ENCODE assay signal across 9 cellular contexts in the genomic region with DNA sequence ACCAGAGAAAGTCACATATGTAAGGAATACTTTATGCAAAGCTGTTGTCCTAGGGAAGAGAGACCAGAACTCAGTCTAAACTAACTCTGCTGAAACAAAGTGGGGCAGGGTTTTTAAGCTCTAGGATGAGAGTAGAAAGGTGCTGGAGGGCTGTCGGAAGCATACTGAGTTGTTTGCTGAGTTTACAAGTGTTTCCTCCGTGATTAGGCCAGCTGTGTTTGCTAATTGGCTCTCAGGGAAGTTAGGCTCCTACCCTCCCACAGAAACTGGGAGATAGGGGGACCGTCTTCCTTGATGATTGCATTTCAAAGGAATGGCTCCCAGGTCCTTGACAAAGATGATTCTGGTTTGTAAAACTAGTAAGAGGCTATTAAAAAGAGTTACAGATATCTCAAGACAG. TPM values are rescaled to one million over a fixed set of nuclear protein-coding genes. Genes with fewer than 3 reads are reported as not detected.
A peak's percentile ranks its signal among the peaks of the same experiment; 100 is the strongest.
DNase-seq lines count a peak whose midpoint lies in the region; ATAC-seq and TF ChIP-seq lines count a peak whose summit lies in the region.
"Had no signal": no experiment of that assay in that cellular context is flagged by ENCODE, and none has a peak within 500 bp of the region (broad histone marks: within the 10 kb centered on the region; RNA-seq: fewer than 3 reads in every experiment).

No MANE protein-coding gene starts in this region.

- TF ChIP-seq POLR2A in esophagus squamous epithelium (IDR thresholded peaks at IDR 0.05) = no peak

- no peaks in the 10 kb centered on the region for H3K9me3 Mint-ChIP-seq in activated naive CD4-positive, alpha-beta T cell treated with anti-CD3 and anti-CD28 coated beads for 36 hours

- WGBS in esophagus squamous epithelium, 2 donors = 45 to 68% methylated on average over 3 of the region's 3 CpGs

- peak overlapping the region; percentile 100 for H3K4me2 ChIP-seq in PC-3 (ENCODE audit: low read length)

- DNase-seq in activated naive CD4-positive, alpha-beta T cell treated with anti-CD3 and anti-CD28 coated beads for 36 hours = no peak
- no peak for DNase-seq in activated naive CD4-positive, alpha-beta T cell (lab: John Stamatoyannopoulos, UW)
- DNase-seq in PC-3 = no peak
- DNase-seq in esophagus squamous epithelium (lab: John Stamatoyannopoulos, UW) = no peak
- DNase-seq in thoracic aorta (ENCODE audit: low spot score) = no peak
- no peak for DNase-seq in HK-2 (ENCODE audit: unreplicated experiment)

- peak overlapping the region; percentile 90 for H3K4me3 Mint-ChIP-seq in activated naive CD4-positive, alpha-beta T cell treated with anti-CD3 and anti-CD28 coated beads for 36 hours

- H3K9me2 ChIP-seq in PC-3 (replicated peaks; ENCODE audit: low read length) = no peaks in the 10 kb centered on the region

- H3K79me2 ChIP-seq in PC-3 (ENCODE audit: low read length) = peaks cover 6% of the 10 kb centered on the region; the same call in 1 of the 2 replicates

- TSS peak; percentile 90 for BruUV-seq in PC-3 (replicated peaks; lab: Mats Ljungman, UMichigan)

- H3K4me1 ChIP-seq in PC-3 (ENCODE audit: insufficient read depth, low read length) (peaks cover 15% of the 10 kb centered on the region), esophagus squamous epithelium (peaks cover 5 to 34% (median 13%) of the 10 kb centered on the region in 3 donors), thoracic aorta (ENCODE audit: control insufficient read depth in 1 of 2, low read depth in 2 of 2) (peaks cover 0 to 10% of the 10 kb centered on the region in 2 donors)

- TF ChIP-seq CTCF in PC-3 (conservative IDR thresholded peaks at IDR 0.05; ENCODE audit: low read depth, low read length) (no peak), esophagus squamous epithelium (IDR thresholded peaks at IDR 0.05) (no peak), thoracic aorta (IDR thresholded peaks at IDR 0.05) (no peak)

- no peaks in the 10 kb centered on the region for H3K36me3 ChIP-seq in PC-3 (ENCODE audit: low read depth, low read length)
- H3K36me3 ChIP-seq in esophagus squamous epithelium = no peaks in the 10 kb centered on the region
- no peaks in the 10 kb centered on the region for H3K36me3 ChIP-seq in thoracic aorta

- H3K36me3 Mint-ChIP-seq in activated naive CD4-positive, alpha-beta T cell treated with anti-CD3 and anti-CD28 coated beads for 36 hours (ENCODE audit: low read depth) = no peaks in the 10 kb centered on the region

- peak overlapping the region; percentile 91 for H2AFZ ChIP-seq in PC-3 (ENCODE audit: low read length)

- H3K27me3 Mint-ChIP-seq in activated naive CD4-positive, alpha-beta T cell treated with anti-CD3 and anti-CD28 coated beads for 36 hours (ENCODE audit: low read depth) = peaks cover 8% of the 10 kb centered on the region

- H3K9me3 ChIP-seq in PC-3 (ENCODE audit: low read length) = no peaks in the 10 kb centered on the region
- H3K9me3 ChIP-seq in esophagus squamous epithelium = no peaks in the 10 kb centered on the region
- H3K9me3 ChIP-seq in thoracic aorta = no peaks in the 10 kb centered on the region

- H3K27me3 ChIP-seq in PC-3 (ENCODE audit: low read length) (no peaks in the 10 kb centered on the region), esophagus squamous epithelium (no peaks in the 10 kb centered on the region), thoracic aorta (replicated peaks; ENCODE audit: insufficient read depth) (no peaks in the 10 kb centered on the region)

- no peak overlapping the region for H3K27ac Mint-ChIP-seq in activated naive CD4-positive, alpha-beta T cell treated with anti-CD3 and anti-CD28 coated beads for 36 hours

- POLR2A ChIA-PET in PC-3 (lab: Charles Lee; ENCODE audit: unreplicated experiment) = no interaction called here

- H3K27ac ChIP-seq in PC-3 (ENCODE audit: low read length) (peak overlapping the region; percentile 75), esophagus squamous epithelium (peak overlapping the region; percentile 90 to 96 (median 91)), thoracic aorta (no peak overlapping the region)

- CTCF ChIA-PET in activated naive CD4-positive, alpha-beta T cell treated with anti-CD3 and anti-CD28 coated beads for 36 hours (lab: Charles Lee) = interaction anchor here (1.1 to 4.1 kb wide), 4 partner anchors 12 to 144 kb away, joined by 3 to 42 read pairs (median 4); a partner anchor contains a TSS
- CTCF ChIA-PET in PC-3 (lab: Charles Lee) = no interaction called here

- H3K9ac ChIP-seq in PC-3 (ENCODE audit: low read length) = peak overlapping the region; percentile 92

- H3K4me3 ChIP-seq in PC-3 (ENCODE audit: low read length) = peak overlapping the region; percentile 81
- peak overlapping the region in 3 of 4 donors; percentile 64 to 86 (median 75) for H3K4me3 ChIP-seq in esophagus squamous epithelium
- peak overlapping the region; percentile 85 for H3K4me3 ChIP-seq in thoracic aorta

- intact Hi-C loops in activated naive CD4-positive, alpha-beta T cell treated with anti-CD3 and anti-CD28 coated beads for 36 hours (cut with micrococcal nuclease) = loop anchor here (5.0 kb wide), 2 partner anchors 400 to 1070 kb away; a partner anchor contains a TSS
- intact Hi-C loops in PC-3 (cut with micrococcal nuclease) (loop anchor here (5.0 kb wide), 1 partner anchor 115 kb away; no protein-coding TSS in a partner anchor), esophagus squamous epithelium (cut with DNase I) (no loop called here)

- H4K20me1 ChIP-seq in PC-3 (ENCODE audit: low read length) = no peaks in the 10 kb centered on the region

- ATAC-seq in PC-3 (no peak), thoracic aorta (ENCODE audit: insufficient number of reproducible peaks, low FRiP score, low read depth) (no peak), HG02970 (IDR thresholded peaks at IDR 0.05; ENCODE audit: low FRiP score, unreplicated experiment) (no peak), HG03039 (IDR thresholded peaks at IDR 0.05; ENCODE audit: unreplicated experiment) (no peak)

- H3K4me1 Mint-ChIP-seq in activated naive CD4-positive, alpha-beta T cell treated with anti-CD3 and anti-CD28 coated beads for 36 hours (ENCODE audit: low read depth) = peaks cover 20% of the 10 kb centered on the region

- no peaks in the 10 kb centered on the region for H3F3A ChIP-seq in PC-3 (ENCODE audit: low read length, unreplicated experiment)

RNA-seq across cellular contexts. Expression of a gene that starts 24.4 kb away (rescaled TPM):
- total RNA-seq in activated naive CD4-positive, alpha-beta T cell treated with anti-CD3 and anti-CD28 coated beads for 36 hours = not detected
- total RNA-seq in PC-3 (2014; rRNA removed) (not detected in 2 replicates), esophagus squamous epithelium (10 to 100 TPM in 1 of 4 donors, 1 to 10 TPM in 3; 2.0 to 13.9 (median 5.8) TPM), thoracic aorta (not detected)
- total RNA-seq: T-helper 2 cell treated with Interferon-gamma antibody and Interleukin-4, amounts not matched to agents 100 ng/mL and 5 ng/mL, for 36 hours had no signal

Comparison
In these comparisons a context has a peak if more than half of its experiments do, and no peak if none do; other contexts are left out.
1. H3K27ac ChIP-seq: peak in PC-3 (single experiment) and esophagus squamous epithelium (4 of 4); none in thoracic aorta (0 of 2).
2. Peak in every context shown above with its lines, with median percentiles within 50 percentile points of each other: H3K4me3 ChIP-seq.